ENCODE assay signal across 20 cellular contexts in the genomic region with DNA sequence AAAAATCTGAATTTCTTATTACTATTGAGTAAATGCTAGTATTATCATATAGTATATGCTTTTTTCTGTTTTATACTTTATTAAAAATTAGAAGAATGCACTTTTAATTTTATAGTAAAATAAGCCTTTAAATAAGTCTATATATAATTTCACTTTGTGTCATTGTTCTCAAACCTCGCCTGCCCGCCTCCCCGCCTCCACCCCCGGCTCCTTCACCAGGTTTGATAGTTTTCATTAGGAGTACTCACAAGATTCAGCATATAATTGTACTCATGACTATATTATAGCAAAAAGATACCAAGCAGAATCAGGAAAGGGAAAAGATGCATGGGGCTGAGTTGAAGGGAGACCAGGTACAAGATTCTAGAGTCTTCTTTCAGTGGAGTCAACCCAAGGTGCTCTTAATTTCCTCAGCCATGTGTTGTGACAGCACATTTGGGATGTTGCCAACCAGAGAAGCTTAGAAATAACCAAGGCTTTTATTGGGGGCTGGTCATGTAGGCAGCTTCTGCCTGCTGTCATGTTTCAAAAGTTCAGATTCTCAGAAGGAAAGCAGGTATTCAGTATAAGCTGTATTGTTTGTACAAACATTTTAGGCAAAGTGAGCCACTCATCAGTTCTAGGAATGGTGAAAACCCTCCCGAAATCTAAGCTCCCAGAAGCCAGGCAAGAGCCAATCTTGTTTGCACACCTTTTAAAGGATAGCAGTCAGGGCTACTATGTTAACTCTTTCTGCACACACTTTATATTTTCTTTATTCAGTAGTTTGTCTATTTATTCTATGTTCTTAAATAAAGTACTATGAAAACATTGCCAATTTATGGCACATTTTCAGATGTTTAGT. TPM values are rescaled to one million over a fixed set of nuclear protein-coding genes. Genes with fewer than 3 reads are reported as not detected.
A peak's percentile ranks its signal among the peaks of the same experiment; 100 is the strongest.
DNase-seq lines count a peak whose midpoint lies in the region; ATAC-seq and TF ChIP-seq lines count a peak whose summit lies in the region.
"Had no signal": no experiment of that assay in that cellular context is flagged by ENCODE, and none has a peak within 500 bp of the region (broad histone marks: within the 10 kb centered on the region; RNA-seq: fewer than 3 reads in every experiment).

No MANE protein-coding gene starts in this region.

- peak; percentile 51 for DNase-seq in DMS 273 (lab: John Stamatoyannopoulos, UW; ENCODE audit: unreplicated experiment)
- no peak for DNase-seq in DMS 273 treated with DMSO at 0.1 percent for 48 hours (lab: John Stamatoyannopoulos, UW)
- peak; percentile 21 for DNase-seq in left ventricle myocardium superior
- DNase-seq in cardiac septum (ENCODE audit: low spot score), result no peak
- peak; percentile 50 for DNase-seq in cerebellar cortex (ENCODE audit: low spot score)
- peak; percentile 10 to 11 for DNase-seq in thyroid gland
- no peak for DNase-seq in AML-193 (lab: John Stamatoyannopoulos, UW)
- DNase-seq in GM19238 (ENCODE audit: insufficient read length, low spot score), result no peak
- DNase-seq: CD8-positive, alpha-beta T cell; DMS79 treated with DMSO at 0.1 percent for 48 hours; GDM1; H9; NCI-H1436; NCI-H2029; NCI-H2227 treated with DMSO at 0.1 percent for 48 hours; NCI-H524; NK-92 treated with Interleukin-12 subunit alpha and Interleukin-12 subunit beta, amount 100 ng/mL, for 24 hours; SJCRH30 had no signal

- intact Hi-C loops in left ventricle myocardium superior (cut with micrococcal nuclease), result no loop called here
- intact Hi-C loops in cardiac septum (cut with DNase I), result no loop called here
- intact Hi-C loops in thyroid gland (cut with DNase I), result no loop called here

- no peak overlapping the region for H3K27ac ChIP-seq in thyroid gland
- H3K27ac ChIP-seq: 22Rv1, BLaER1, SJCRH30 had no signal

- H3K4me1 ChIP-seq in thyroid gland, result peaks cover 0 to 7% of the 10 kb centered on the region in 2 donors
- H3K4me1 ChIP-seq: BLaER1, SJCRH30 had no signal

- H3K9me3 ChIP-seq in thyroid gland, result no peaks in the 10 kb centered on the region
- H3K9me3 ChIP-seq: SJCRH30 had no signal

- 95 to 96% methylated on average over 5 of the region's 5 CpGs for WGBS in thyroid gland, 2 donors

- no peaks in the 10 kb centered on the region for H3K27me3 ChIP-seq in thyroid gland
- H3K27me3 ChIP-seq: BLaER1, SJCRH30 had no signal

- TF ChIP-seq CTCF in thyroid gland (IDR thresholded peaks at IDR 0.05), result no peak

- peak; percentile 44 for ATAC-seq in left ventricle myocardium superior
- ATAC-seq: CD8-positive, alpha-beta T cell had no signal

- no peak for TF ChIP-seq POLR2A in thyroid gland (IDR thresholded peaks at IDR 0.05)

- peaks cover 0 to under 1% of the 10 kb centered on the region in 2 donors for H3K36me3 ChIP-seq in thyroid gland

- H3K4me3 ChIP-seq in thyroid gland (replicated peaks in 1 of 3), result no peak overlapping the region
- H3K4me3 ChIP-seq: BLaER1, SJCRH30 had no signal

RNA-seq across cellular contexts. Expression of a gene that starts 12.3 kb away (rescaled TPM):
- total RNA-seq in left ventricle myocardium superior, result 76.9 TPM
- total RNA-seq in cardiac septum, result 58.4 TPM
- total RNA-seq in thyroid gland, result 10 to 100 TPM; 47.1 to 66.7 (median 56.2) TPM

RNA-seq across cellular contexts. Expression of a gene that starts 12.9 kb away (rescaled TPM):
- total RNA-seq in left ventricle myocardium superior, result 6.3 TPM
- total RNA-seq in cardiac septum, result 5.4 TPM
- total RNA-seq in thyroid gland, result 1 to 10 TPM; 5.8 to 9.0 (median 6.8) TPM

Comparison
In these comparisons a context has a peak if more than half of its experiments do, and no peak if none do; other contexts are left out.
1. DNase-seq: peak in DMS 273 (single experiment), left ventricle myocardium superior (single experiment), cerebellar cortex (single experiment) and thyroid gland (2 of 2); none in DMS 273 treated with DMSO at 0.1 percent for 48 hours (single experiment), cardiac septum (single experiment), AML-193 (0 of 2) and GM19238 (single experiment).